In the genomic region with DNA sequence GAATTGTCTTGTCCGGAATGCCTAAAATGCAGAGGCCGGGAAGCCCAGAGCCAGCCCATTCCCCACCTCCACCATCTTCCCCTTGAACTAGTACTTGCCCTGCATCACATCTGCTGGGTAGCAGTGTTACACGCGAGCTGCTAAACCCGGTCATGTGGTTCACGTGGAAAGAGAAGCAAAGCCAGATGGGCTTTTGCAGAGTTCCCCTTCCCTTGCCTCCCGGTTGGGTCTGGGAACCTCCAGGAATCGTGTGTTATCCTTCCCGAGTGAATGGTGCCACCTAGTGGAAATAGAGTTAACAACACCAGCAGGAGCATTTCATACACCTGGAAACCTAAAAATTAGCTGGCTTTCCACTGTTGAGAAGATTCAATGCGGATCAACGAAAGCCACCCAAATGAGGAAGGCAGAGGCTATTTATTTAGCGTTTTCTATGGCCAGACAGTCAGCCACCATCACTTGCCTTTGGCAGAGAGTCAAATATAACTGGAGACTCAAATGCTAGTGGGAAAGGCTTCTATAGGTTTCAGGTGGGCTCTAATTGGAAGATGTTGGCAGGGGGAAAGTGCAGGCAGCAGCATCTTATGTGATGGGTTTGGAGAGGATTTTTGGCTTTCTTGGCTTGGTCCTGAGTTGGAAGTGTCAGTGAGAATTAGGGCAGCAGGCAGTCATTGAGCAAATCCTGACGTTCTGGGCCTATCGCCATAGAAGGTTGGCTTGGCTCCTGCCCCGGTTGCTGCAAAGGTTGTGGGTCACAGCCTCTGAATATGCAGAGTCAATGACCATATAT, we compare ENCODE assay signal across 8 cellular contexts. TPM values are rescaled to one million over a fixed set of nuclear protein-coding genes. Genes with fewer than 3 reads are reported as not detected.
DNase-seq lines count a peak whose midpoint lies in the region; ATAC-seq and TF ChIP-seq lines count a peak whose summit lies in the region.

No MANE protein-coding gene starts in this region.

- CTCF ChIA-PET in OCI-LY7 (lab: Charles Lee; ENCODE audit: unreplicated experiment): no interaction called here

- intact Hi-C loops in OCI-LY7 (cut with micrococcal nuclease; ENCODE audit: unreplicated experiment): loop anchor here (1.0 to 2.0 kb wide), 2 partner anchors 135 to 175 kb away; partner anchors contain the start of gene MKRN1

- H3K4me1 ChIP-seq in OCI-LY7 (ENCODE audit: insufficient read depth, low read length, poor library complexity, severe bottlenecking): peaks cover 9% of the 10 kb centered on the region

- H2AFZ ChIP-seq in OCI-LY7 (ENCODE audit: low read length): no peak overlapping the region

- no peaks in the 10 kb centered on the region for H3K9me3 ChIP-seq in OCI-LY7 (ENCODE audit: low read length)

- H3K4me3 ChIP-seq in OCI-LY7 (ENCODE audit: low read depth, low read length, poor library complexity, severe bottlenecking) (no peak overlapping the region), cardiac fibroblast (replicated peaks in 1 of 2; ENCODE audit: low read depth in 2 of 2, low read length in 2 of 2) (no peak overlapping the region)

- no peaks in the 10 kb centered on the region for H3K9me2 ChIP-seq in OCI-LY7 (ENCODE audit: insufficient read depth, low read length)

- H3K4me2 ChIP-seq in OCI-LY7 (ENCODE audit: low read length): no peak overlapping the region

- no TSS peak for BruUV-seq in OCI-LY7 (replicated peaks; lab: Mats Ljungman, UMichigan)

- H3K27ac ChIP-seq in OCI-LY7 (ENCODE audit: low read depth, low read length, poor library complexity, severe bottlenecking): no peak overlapping the region

- peaks cover 25 to 27% of the 10 kb centered on the region in 2 donors for H3K4me1 Mint-ChIP-seq in stimulated activated naive B cell treated with anti-CD40 and anti-IgM and Interleukin-4, amounts not matched to agents 10 μg/mL and 1 μg/mL and 100 μg/mL, for 72 hours

- peak overlapping the region; percentile 16 for H3K27ac Mint-ChIP-seq in stimulated activated naive B cell treated with anti-CD40 and anti-IgM and Interleukin-4, amounts not matched to agents 10 μg/mL and 1 μg/mL and 100 μg/mL, for 72 hours

- H3K4me3 Mint-ChIP-seq in stimulated activated naive B cell treated with anti-CD40 and anti-IgM and Interleukin-4, amounts not matched to agents 10 μg/mL and 1 μg/mL and 100 μg/mL, for 72 hours: peak overlapping the region in 1 of 2 donors; percentile 22

- H3K27me3 Mint-ChIP-seq in stimulated activated naive B cell treated with anti-CD40 and anti-IgM and Interleukin-4, amounts not matched to agents 10 μg/mL and 1 μg/mL and 100 μg/mL, for 72 hours: peaks cover 6 to 8% of the 10 kb centered on the region in 2 donors

- no peaks in the 10 kb centered on the region for H3K36me3 Mint-ChIP-seq in stimulated activated naive B cell treated with anti-CD40 and anti-IgM and Interleukin-4, amounts not matched to agents 10 μg/mL and 1 μg/mL and 100 μg/mL, for 72 hours

- DNase-seq in DMS 273 treated with DMSO at 0.1 percent for 48 hours (lab: John Stamatoyannopoulos, UW) (peak; percentile 76), HuH-7.5 (ENCODE audit: low spot score) (peak; percentile 70), OCI-LY7 (ENCODE audit: low spot score) (peak; percentile 59), cardiac fibroblast (ENCODE audit: low read depth in 2 of 2) (peak; percentile 81 to 86), islet precursor cell (peak; percentile 83)
- DNase-seq in stimulated activated naive B cell treated with anti-CD40 and anti-IgM and Interleukin-4, amounts not matched to agents 10 μg/mL and 1 μg/mL and 100 μg/mL, for 72 hours: no peak

- no peaks in the 10 kb centered on the region for H3K79me2 ChIP-seq in OCI-LY7 (ENCODE audit: insufficient read depth, low read depth, low read length)

- POLR2A ChIA-PET in OCI-LY7 (lab: Charles Lee): interaction anchor here (0.7 kb wide), 1 partner anchor 917 kb away, joined by 3 read pairs; no protein-coding TSS in a partner anchor

- no peaks in the 10 kb centered on the region for H3K9me3 Mint-ChIP-seq in stimulated activated naive B cell treated with anti-CD40 and anti-IgM and Interleukin-4, amounts not matched to agents 10 μg/mL and 1 μg/mL and 100 μg/mL, for 72 hours

- ATAC-seq in stimulated activated naive B cell treated with anti-CD40 and anti-IgM and Interleukin-4, amounts not matched to agents 10 μg/mL and 1 μg/mL and 100 μg/mL, for 72 hours (replicated peaks): peak in 1 of 2 donors; percentile 28
- ATAC-seq in HG03439 (IDR thresholded peaks at IDR 0.05; ENCODE audit: unreplicated experiment) (no peak), GM18873 (IDR thresholded peaks at IDR 0.05; ENCODE audit: low FRiP score, unreplicated experiment) (no peak)

- H4K20me1 ChIP-seq in OCI-LY7 (ENCODE audit: insufficient read depth, low read length): no peaks in the 10 kb centered on the region

- peak; percentile 95 for TF ChIP-seq CTCF in OCI-LY7 (conservative IDR thresholded peaks at IDR 0.05; ENCODE audit: low read length)
- TF ChIP-seq CTCF in cardiac fibroblast (IDR thresholded peaks at IDR 0.05; ENCODE audit: low read depth, low read length): peak; percentile 77

- H3K36me3 ChIP-seq in OCI-LY7 (ENCODE audit: insufficient read depth, low read length): no peaks in the 10 kb centered on the region

RNA-seq across cellular contexts. Expression of gene DENND2A, which starts 12.9 kb away (rescaled TPM):
- 0.35 and 0.59 TPM in 2 replicates for total RNA-seq in OCI-LY7 (2014; rRNA removed; shearing (Covaris generic))
- 0.13 TPM in 1 of 2 replicates, not detected in the other for total RNA-seq in OCI-LY7 (2022)

RNA-seq across cellular contexts. Expression of gene ADCK2, which starts 19.2 kb away (rescaled TPM):
- 56.9 and 60.2 TPM in 2 replicates for total RNA-seq in OCI-LY7 (2014; rRNA removed; shearing (Covaris generic))
- 41.1 and 45.8 TPM in 2 replicates for total RNA-seq in OCI-LY7 (2022)

RNA-seq across cellular contexts. Expression of gene NDUFB2, which starts 43.0 kb away (rescaled TPM):
- 139 and 158 TPM in 2 replicates for total RNA-seq in OCI-LY7 (2014; rRNA removed; shearing (Covaris generic))
- 87.3 and 114 TPM in 2 replicates for total RNA-seq in OCI-LY7 (2022)
